ENCODE assay signal across 9 cellular contexts in genomic region chr14:105181542-105182295, GRCh38. TPM values are rescaled to one million over a fixed set of nuclear protein-coding genes. Genes with fewer than 3 reads are reported as not detected.
DNase-seq lines count a peak whose midpoint lies in the region; ATAC-seq, FAIRE-seq and TF ChIP-seq lines count a peak whose summit lies in the region.
"Had no signal": no experiment of that assay in that cellular context is flagged by ENCODE, and none has a peak within 500 bp of the region (broad histone marks: within the 10 kb centered on the region; RNA-seq: fewer than 3 reads in every experiment).

No MANE protein-coding gene starts in this region.

- CTCF ChIA-PET in MCF 10A (lab: Yijun Ruan, JAX) = interaction anchor here (0.7 to 1.7 kb wide), 4 partner anchors 12 to 1313 kb away, joined by 3 to 6 read pairs (median 4); no protein-coding TSS in a partner anchor

- no peaks in the 10 kb centered on the region for H3K27me3 ChIP-seq in CD4-positive, CD25-positive, alpha-beta regulatory T cell (ENCODE audit: control insufficient read depth, insufficient read depth, low read length)
- H3K27me3 ChIP-seq in HUES64 (ENCODE audit: insufficient read depth, low read length) = peaks cover 29% of the 10 kb centered on the region

- POLR2A ChIA-PET in MCF 10A (lab: Yijun Ruan, JAX) = interaction anchor here (2.1 kb wide), 1 partner anchor 13 kb away, joined by 13 read pairs; the partner anchor contains the start of gene JAG2

- WGBS in HUES64 = 53% methylated on average over 22 of the region's 22 CpGs

- H3K9ac ChIP-seq in HUES64 (ENCODE audit: low read depth, low read length) = no peak overlapping the region

- FAIRE-seq in GM12891 (lab: Jason Lieb, UNC) = no peak

- no peak overlapping the region for H3K27ac ChIP-seq in CD4-positive, CD25-positive, alpha-beta regulatory T cell (ENCODE audit: insufficient read depth, low read length, poor library complexity, severe bottlenecking)
- H3K27ac ChIP-seq in HUES64 (ENCODE audit: low read depth, low read length) = no peak overlapping the region

- ATAC-seq in CD4-positive, CD25-positive, alpha-beta regulatory T cell (ENCODE audit: low read depth in 2 of 2) = no peak
- ATAC-seq in left colon (no peak), GM21360 (IDR thresholded peaks at IDR 0.05; ENCODE audit: unreplicated experiment) (no peak)

- H3K4me3 ChIP-seq in CD4-positive, CD25-positive, alpha-beta regulatory T cell (ENCODE audit: low read depth, low read length) = no peak overlapping the region
- H3K4me3 ChIP-seq in HUES64 (ENCODE audit: low read length) = peak overlapping the region; percentile 52

- DNase-seq in CD4-positive, CD25-positive, alpha-beta regulatory T cell = no peak
- DNase-seq in MCF 10A (ENCODE audit: unreplicated experiment) = no peak
- DNase-seq in nephron progenitor cell = no peak
- no peak for DNase-seq in GM12891 (ENCODE audit: insufficient read length, low spot score)
- no peak for DNase-seq in left colon
- DNase-seq in kidney glomerular epithelial cell (lab: John Stamatoyannopoulos, UW) = no peak
- DNase-seq: GF-D8 had no signal

- no peaks in the 10 kb centered on the region for H3K36me3 ChIP-seq in CD4-positive, CD25-positive, alpha-beta regulatory T cell (ENCODE audit: control insufficient read depth, insufficient read depth, low read length)
- no peaks in the 10 kb centered on the region for H3K36me3 ChIP-seq in HUES64 (ENCODE audit: insufficient read depth, low read length)

- H3K4me3 Mint-ChIP-seq in CD4-positive, CD25-positive, alpha-beta regulatory T cell = peak overlapping the region; percentile 61 to 79 (median 68)
- H3K4me3 Mint-ChIP-seq in MCF 10A (ENCODE audit: unreplicated experiment) (peak overlapping the region; percentile 36), nephron progenitor cell (peak overlapping the region; percentile 72)

- H3K27me3 Mint-ChIP-seq in CD4-positive, CD25-positive, alpha-beta regulatory T cell = no peaks in the 10 kb centered on the region
- H3K27me3 Mint-ChIP-seq in MCF 10A (ENCODE audit: insufficient read depth, unreplicated experiment) (peaks cover 22% of the 10 kb centered on the region), nephron progenitor cell (ENCODE audit: low read depth, poor library complexity) (peaks cover 52% of the 10 kb centered on the region)

- H3K27ac Mint-ChIP-seq in CD4-positive, CD25-positive, alpha-beta regulatory T cell = no peak overlapping the region
- H3K27ac Mint-ChIP-seq in MCF 10A (ENCODE audit: low read depth, unreplicated experiment) (no peak overlapping the region), nephron progenitor cell (no peak overlapping the region)

- BruUV-seq in MCF 10A (replicated peaks; lab: Mats Ljungman, UMichigan) = no TSS peak

- no peak for TF ChIP-seq POLR2A in GM12891 (IDR thresholded peaks at IDR 0.05; ENCODE audit: low read depth, low read length)

- TF ChIP-seq CTCF in MCF 10A (IDR thresholded peaks at IDR 0.05; ENCODE audit: unreplicated experiment) (no peak), nephron progenitor cell (IDR thresholded peaks at IDR 0.05) (no peak)

- H3K4me1 Mint-ChIP-seq in CD4-positive, CD25-positive, alpha-beta regulatory T cell = peaks cover 0 to 23% (median 6%) of the 10 kb centered on the region in 4 donors
- no peaks in the 10 kb centered on the region for H3K4me1 Mint-ChIP-seq in MCF 10A (ENCODE audit: insufficient read depth, unreplicated experiment)
- no peaks in the 10 kb centered on the region for H3K4me1 Mint-ChIP-seq in nephron progenitor cell

- H3K9me3 Mint-ChIP-seq in CD4-positive, CD25-positive, alpha-beta regulatory T cell = peaks cover 0 to 2% (median 0%) of the 10 kb centered on the region in 7 donors
- H3K9me3 Mint-ChIP-seq in MCF 10A (ENCODE audit: unreplicated experiment) = no peaks in the 10 kb centered on the region
- H3K9me3 Mint-ChIP-seq in nephron progenitor cell = no peaks in the 10 kb centered on the region

- peaks cover 15% of the 10 kb centered on the region for H3K4me1 ChIP-seq in CD4-positive, CD25-positive, alpha-beta regulatory T cell (ENCODE audit: control insufficient read depth, insufficient read depth, low read length, poor library complexity, severe bottlenecking)
- H3K4me1 ChIP-seq in HUES64 (ENCODE audit: insufficient read depth, low read length) = no peaks in the 10 kb centered on the region

- no peaks in the 10 kb centered on the region for H3K9me3 ChIP-seq in CD4-positive, CD25-positive, alpha-beta regulatory T cell (ENCODE audit: control insufficient read depth in 2 of 2, low read length in 2 of 2)
- no peaks in the 10 kb centered on the region for H3K9me3 ChIP-seq in HUES64 (ENCODE audit: insufficient read depth, low read depth, low read length)

- no peaks in the 10 kb centered on the region for H3K36me3 Mint-ChIP-seq in CD4-positive, CD25-positive, alpha-beta regulatory T cell
- H3K36me3 Mint-ChIP-seq in MCF 10A (ENCODE audit: insufficient read depth, unreplicated experiment) (no peaks in the 10 kb centered on the region), nephron progenitor cell (ENCODE audit: low read depth) (no peaks in the 10 kb centered on the region)

- intact Hi-C loops in MCF 10A (cut with micrococcal nuclease) (loop anchor here (5.0 kb wide), 1 partner anchor 89 kb away; no protein-coding TSS in a partner anchor), left colon (cut with DNase I, micrococcal nuclease) (no loop called here)

TF ChIP-seq in GM12891, 5 proteins besides CTCF, POLR2A, EP300 and RAD21:
- TF ChIP-seq POU2F2 (IDR thresholded peaks at IDR 0.05; ENCODE audit: low read depth, low read length) = no peak

RNA-seq across cellular contexts. Expression of gene NUDT14, which starts 0.6 kb away (rescaled TPM):
- 15.3 TPM for total RNA-seq in CD4-positive, CD25-positive, alpha-beta regulatory T cell
- 10 to 100 TPM in 2 of 4 donors, 1 to 10 TPM in 2; 6.5 to 18.1 (median 10.6) TPM for polyA plus RNA-seq in CD4-positive, CD25-positive, alpha-beta regulatory T cell
- 18.0 TPM for polyA plus RNA-seq in HUES64 (2013, experiment 1 of 2)
- polyA plus RNA-seq in HUES64 (2013, experiment 2 of 2) = 21.6 TPM
- total RNA-seq in MCF 10A (2022) (26.1 and 27.4 TPM in 2 replicates), left colon (10 to 100 TPM; 45.6 to 56.8 TPM)
- 3.7 TPM for polyA plus RNA-seq in GM12891 (2012; ENCODE audit: low read depth, missing spikeins)

RNA-seq across cellular contexts. Expression of gene JAG2, which starts 13.1 kb away (rescaled TPM):
- total RNA-seq in CD4-positive, CD25-positive, alpha-beta regulatory T cell = 1.4 TPM
- polyA plus RNA-seq in CD4-positive, CD25-positive, alpha-beta regulatory T cell = under 1 TPM in 2 of 4 donors, not detected in 2; 0.05 to 0.23 TPM
- 2.8 TPM for polyA plus RNA-seq in HUES64 (2013, experiment 1 of 2)
- 3.7 TPM for polyA plus RNA-seq in HUES64 (2013, experiment 2 of 2)
- total RNA-seq in MCF 10A (2022) (33.5 and 33.7 TPM in 2 replicates), left colon (10 to 100 TPM in 1 of 2 donors, 1 to 10 TPM in 1; 7.6 to 11.9 TPM)
- polyA plus RNA-seq in GM12891 (2012; ENCODE audit: low read depth, missing spikeins) = 0.08 TPM
